Comparison of ENCODE assay signal across 1 cellular context in the genomic region with DNA sequence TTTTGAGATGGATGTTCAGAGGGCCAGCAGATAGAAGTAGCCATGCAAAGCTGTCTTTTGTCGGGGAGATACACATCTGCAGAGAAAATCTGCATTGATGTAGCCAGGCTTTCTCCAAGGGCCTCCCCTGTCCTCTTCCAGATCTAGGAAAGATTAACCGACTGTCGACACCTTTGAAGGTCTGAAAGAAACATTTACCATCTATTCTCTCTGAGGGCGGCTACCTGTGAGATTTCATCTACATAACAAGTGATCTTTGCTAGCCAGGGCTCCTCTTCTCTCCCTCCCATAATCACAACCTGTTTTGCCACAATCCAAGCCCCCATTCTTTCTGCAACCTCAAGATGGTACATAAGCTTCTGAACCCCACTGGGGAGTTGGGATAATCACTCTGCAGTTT.
A peak's percentile ranks its signal among the peaks of the same experiment; 100 is the strongest.
TF ChIP-seq lines count a peak whose summit lies in the region.

No MANE protein-coding gene starts in this region.

TF ChIP-seq in GM23338, 12 proteins besides CTCF, POLR2A, EP300 and RAD21 (continued from another document):
- TF ChIP-seq, protein P1, sequence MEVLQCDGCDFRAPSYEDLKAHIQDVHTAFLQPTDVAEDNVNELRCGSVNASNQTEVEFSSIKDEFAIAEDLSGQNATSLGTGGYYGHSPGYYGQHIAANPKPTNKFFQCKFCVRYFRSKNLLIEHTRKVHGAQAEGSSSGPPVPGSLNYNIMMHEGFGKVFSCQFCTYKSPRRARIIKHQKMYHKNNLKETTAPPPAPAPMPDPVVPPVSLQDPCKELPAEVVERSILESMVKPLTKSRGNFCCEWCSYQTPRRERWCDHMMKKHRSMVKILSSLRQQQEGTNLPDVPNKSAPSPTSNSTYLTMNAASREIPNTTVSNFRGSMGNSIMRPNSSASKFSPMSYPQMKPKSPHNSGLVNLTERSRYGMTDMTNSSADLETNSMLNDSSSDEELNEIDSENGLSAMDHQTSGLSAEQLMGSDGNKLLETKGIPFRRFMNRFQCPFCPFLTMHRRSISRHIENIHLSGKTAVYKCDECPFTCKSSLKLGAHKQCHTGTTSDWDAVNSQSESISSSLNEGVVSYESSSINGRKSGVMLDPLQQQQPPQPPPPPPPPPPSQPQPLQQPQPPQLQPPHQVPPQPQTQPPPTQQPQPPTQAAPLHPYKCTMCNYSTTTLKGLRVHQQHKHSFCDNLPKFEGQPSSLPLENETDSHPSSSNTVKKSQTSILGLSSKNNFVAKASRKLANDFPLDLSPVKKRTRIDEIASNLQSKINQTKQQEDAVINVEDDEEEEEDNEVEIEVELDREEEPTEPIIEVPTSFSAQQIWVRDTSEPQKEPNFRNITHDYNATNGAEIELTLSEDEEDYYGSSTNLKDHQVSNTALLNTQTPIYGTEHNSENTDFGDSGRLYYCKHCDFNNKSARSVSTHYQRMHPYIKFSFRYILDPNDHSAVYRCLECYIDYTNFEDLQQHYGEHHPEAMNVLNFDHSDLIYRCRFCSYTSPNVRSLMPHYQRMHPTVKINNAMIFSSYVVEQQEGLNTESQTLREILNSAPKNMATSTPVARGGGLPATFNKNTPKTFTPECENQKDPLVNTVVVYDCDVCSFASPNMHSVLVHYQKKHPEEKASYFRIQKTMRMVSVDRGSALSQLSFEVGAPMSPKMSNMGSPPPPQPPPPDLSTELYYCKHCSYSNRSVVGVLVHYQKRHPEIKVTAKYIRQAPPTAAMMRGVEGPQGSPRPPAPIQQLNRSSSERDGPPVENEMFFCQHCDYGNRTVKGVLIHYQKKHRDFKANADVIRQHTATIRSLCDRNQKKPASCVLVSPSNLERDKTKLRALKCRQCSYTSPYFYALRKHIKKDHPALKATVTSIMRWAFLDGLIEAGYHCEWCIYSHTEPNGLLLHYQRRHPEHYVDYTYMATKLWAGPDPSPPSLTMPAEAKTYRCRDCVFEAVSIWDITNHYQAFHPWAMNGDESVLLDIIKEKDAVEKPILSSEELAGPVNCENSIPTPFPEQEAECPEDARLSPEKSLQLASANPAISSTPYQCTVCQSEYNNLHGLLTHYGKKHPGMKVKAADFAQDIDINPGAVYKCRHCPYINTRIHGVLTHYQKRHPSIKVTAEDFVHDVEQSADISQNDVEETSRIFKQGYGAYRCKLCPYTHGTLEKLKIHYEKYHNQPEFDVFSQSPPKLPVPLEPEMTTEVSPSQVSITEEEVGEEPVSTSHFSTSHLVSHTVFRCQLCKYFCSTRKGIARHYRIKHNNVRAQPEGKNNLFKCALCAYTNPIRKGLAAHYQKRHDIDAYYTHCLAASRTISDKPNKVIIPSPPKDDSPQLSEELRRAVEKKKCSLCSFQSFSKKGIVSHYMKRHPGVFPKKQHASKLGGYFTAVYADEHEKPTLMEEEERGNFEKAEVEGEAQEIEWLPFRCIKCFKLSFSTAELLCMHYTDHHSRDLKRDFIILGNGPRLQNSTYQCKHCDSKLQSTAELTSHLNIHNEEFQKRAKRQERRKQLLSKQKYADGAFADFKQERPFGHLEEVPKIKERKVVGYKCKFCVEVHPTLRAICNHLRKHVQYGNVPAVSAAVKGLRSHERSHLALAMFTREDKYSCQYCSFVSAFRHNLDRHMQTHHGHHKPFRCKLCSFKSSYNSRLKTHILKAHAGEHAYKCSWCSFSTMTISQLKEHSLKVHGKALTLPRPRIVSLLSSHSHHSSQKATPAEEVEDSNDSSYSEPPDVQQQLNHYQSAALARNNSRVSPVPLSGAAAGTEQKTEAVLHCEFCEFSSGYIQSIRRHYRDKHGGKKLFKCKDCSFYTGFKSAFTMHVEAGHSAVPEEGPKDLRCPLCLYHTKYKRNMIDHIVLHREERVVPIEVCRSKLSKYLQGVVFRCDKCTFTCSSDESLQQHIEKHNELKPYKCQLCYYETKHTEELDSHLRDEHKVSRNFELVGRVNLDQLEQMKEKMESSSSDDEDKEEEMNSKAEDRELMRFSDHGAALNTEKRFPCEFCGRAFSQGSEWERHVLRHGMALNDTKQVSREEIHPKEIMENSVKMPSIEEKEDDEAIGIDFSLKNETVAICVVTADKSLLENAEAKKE (CRISPR knock-in tag; IDR thresholded peaks at IDR 0.05), result 0 out of 2 replicates have a peak, but pooled peaks have one; percentile 25
- TF ChIP-seq, protein P2, sequence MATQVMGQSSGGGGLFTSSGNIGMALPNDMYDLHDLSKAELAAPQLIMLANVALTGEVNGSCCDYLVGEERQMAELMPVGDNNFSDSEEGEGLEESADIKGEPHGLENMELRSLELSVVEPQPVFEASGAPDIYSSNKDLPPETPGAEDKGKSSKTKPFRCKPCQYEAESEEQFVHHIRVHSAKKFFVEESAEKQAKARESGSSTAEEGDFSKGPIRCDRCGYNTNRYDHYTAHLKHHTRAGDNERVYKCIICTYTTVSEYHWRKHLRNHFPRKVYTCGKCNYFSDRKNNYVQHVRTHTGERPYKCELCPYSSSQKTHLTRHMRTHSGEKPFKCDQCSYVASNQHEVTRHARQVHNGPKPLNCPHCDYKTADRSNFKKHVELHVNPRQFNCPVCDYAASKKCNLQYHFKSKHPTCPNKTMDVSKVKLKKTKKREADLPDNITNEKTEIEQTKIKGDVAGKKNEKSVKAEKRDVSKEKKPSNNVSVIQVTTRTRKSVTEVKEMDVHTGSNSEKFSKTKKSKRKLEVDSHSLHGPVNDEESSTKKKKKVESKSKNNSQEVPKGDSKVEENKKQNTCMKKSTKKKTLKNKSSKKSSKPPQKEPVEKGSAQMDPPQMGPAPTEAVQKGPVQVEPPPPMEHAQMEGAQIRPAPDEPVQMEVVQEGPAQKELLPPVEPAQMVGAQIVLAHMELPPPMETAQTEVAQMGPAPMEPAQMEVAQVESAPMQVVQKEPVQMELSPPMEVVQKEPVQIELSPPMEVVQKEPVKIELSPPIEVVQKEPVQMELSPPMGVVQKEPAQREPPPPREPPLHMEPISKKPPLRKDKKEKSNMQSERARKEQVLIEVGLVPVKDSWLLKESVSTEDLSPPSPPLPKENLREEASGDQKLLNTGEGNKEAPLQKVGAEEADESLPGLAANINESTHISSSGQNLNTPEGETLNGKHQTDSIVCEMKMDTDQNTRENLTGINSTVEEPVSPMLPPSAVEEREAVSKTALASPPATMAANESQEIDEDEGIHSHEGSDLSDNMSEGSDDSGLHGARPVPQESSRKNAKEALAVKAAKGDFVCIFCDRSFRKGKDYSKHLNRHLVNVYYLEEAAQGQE (IDR thresholded peaks at IDR 0.05; ENCODE audit: unreplicated experiment), result no peak
- no peak for TF ChIP-seq STAT1 (IDR thresholded peaks at IDR 0.05; ENCODE audit: unreplicated experiment)
